In the genomic region with DNA sequence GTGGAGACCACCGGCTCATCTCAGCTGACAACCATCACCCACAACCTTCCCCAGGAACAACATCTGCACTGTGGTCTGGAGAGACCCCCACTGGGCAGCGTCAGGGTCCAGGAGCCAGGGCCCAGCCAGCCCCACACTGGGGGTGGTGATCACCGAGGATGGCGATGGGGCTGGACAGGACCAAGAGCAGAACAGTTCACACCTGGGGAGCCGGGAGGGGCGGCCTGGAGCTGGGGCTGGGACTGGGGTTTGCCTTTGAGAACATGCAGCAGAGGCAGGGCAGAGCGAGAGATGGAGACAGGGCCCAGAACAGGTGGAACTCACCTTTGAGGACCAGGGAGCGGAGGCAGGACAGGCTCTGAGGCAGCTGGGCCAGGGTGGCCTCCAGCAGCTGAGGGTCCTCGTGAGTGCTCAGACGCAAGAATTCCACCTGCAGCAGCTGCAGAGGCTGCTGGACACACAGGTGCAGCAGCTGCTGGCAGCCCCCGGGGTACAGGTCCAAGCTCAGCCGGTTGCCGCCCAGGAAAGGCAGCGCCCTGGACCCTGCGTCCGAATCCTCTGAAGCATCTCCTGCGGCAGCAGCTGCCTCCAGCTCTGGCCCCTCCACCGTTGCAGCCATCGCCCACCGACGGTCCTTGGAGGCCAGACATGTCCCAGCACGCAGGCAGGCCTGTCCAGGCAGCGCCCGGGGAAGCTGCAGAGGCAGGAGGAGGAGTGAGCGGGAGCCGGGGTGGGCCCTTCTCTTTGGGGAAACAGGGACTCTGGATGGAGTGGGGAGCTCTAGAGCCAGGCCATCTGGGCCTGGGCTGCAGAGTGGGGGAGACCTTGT, we compare ENCODE assay signal across 9 cellular contexts. TPM values are rescaled to one million over a fixed set of nuclear protein-coding genes. Genes with fewer than 3 reads are reported as not detected.
DNase-seq lines count a peak whose midpoint lies in the region; ATAC-seq, FAIRE-seq and TF ChIP-seq lines count a peak whose summit lies in the region.
"Had no signal": no experiment of that assay in that cellular context is flagged by ENCODE, and none has a peak within 500 bp of the region (broad histone marks: within the 10 kb centered on the region; RNA-seq: fewer than 3 reads in every experiment).

No MANE protein-coding gene starts in this region.

- peak overlapping the region; percentile 86 for H3K4me2 ChIP-seq in KMS-11

- H3K4me3 ChIP-seq in KMS-11 (IDR thresholded peaks at IDR 0.05; ENCODE audit: insufficient read depth, low read depth, low read length), result no peak overlapping the region
- H3K4me3 ChIP-seq in astrocyte of the spinal cord (ENCODE audit: low read depth, low read length), result peak overlapping the region; percentile 57
- peak overlapping the region; percentile 59 to 74 for H3K4me3 ChIP-seq in muscle layer of duodenum (ENCODE audit: low read depth in 1 of 2, low read length in 2 of 2)

- H2AFZ ChIP-seq in KMS-11 (ENCODE audit: low read depth), result no peak overlapping the region

- in situ Hi-C loops in astrocyte of the spinal cord (cut with HindIII; ENCODE audit: low sequenced_read_pairs), result no loop called here

- H3K9ac ChIP-seq in KMS-11, result no peak overlapping the region

- no peaks in the 10 kb centered on the region for H3K36me3 ChIP-seq in KMS-11 (ENCODE audit: insufficient read depth)
- peaks cover 0 to 30% of the 10 kb centered on the region in 2 donors for H3K36me3 ChIP-seq in muscle layer of duodenum (ENCODE audit: control insufficient read depth in 1 of 2, insufficient read depth in 2 of 2, low read length in 2 of 2)

- DNase-seq in astrocyte of the spinal cord (ENCODE audit: low read depth, low spot score), result no peak
- DNase-seq in frontal cortex (ENCODE audit: low spot score in 2 of 2), result no peak
- DNase-seq in NCI-H446 treated with DMSO at 0.1 percent for 48 hours (lab: John Stamatoyannopoulos, UW), result no peak
- no peak for DNase-seq in cardiac septum (ENCODE audit: low spot score)

- no peaks in the 10 kb centered on the region for H4K20me1 ChIP-seq in KMS-11 (ENCODE audit: insufficient read depth)

- H3K27me3 ChIP-seq in KMS-11 (ENCODE audit: insufficient read depth, low read depth) (no peaks in the 10 kb centered on the region), muscle layer of duodenum (ENCODE audit: low read depth, low read length) (no peaks in the 10 kb centered on the region)

- H3K27ac ChIP-seq in C4-2B, result peak overlapping the region; percentile 84
- H3K27ac ChIP-seq in KMS-11, result no peak overlapping the region
- H3K27ac ChIP-seq in muscle layer of duodenum (ENCODE audit: low read length), result no peak overlapping the region

- FAIRE-seq in frontal cortex (lab: Jason Lieb, UNC), result no peak

- peaks cover 23% of the 10 kb centered on the region for H3K4me1 ChIP-seq in KMS-11 (ENCODE audit: low read depth, poor library complexity, severe bottlenecking)
- H3K4me1 ChIP-seq in muscle layer of duodenum (ENCODE audit: control insufficient read depth in 1 of 2, insufficient read depth in 2 of 2, low read length in 2 of 2), result peaks cover 4 to 21% of the 10 kb centered on the region in 2 donors

- TF ChIP-seq CTCF in C4-2B (conservative IDR thresholded peaks at IDR 0.05) (no peak), KMS-11 (conservative IDR thresholded peaks at IDR 0.05; ENCODE audit: low read depth, low read length) (no peak), astrocyte of the spinal cord (IDR thresholded peaks at IDR 0.05; ENCODE audit: low read depth, low read length) (no peak)

- H3K79me2 ChIP-seq in KMS-11 (ENCODE audit: insufficient read depth, low read depth), result peaks cover 17% of the 10 kb centered on the region; the same call in 1 of the 2 replicates

- H3K9me3 ChIP-seq in muscle layer of duodenum (ENCODE audit: control insufficient read depth in 1 of 2, low read length in 2 of 2), result no peaks in the 10 kb centered on the region

- no peak for ATAC-seq in HG03025 (IDR thresholded peaks at IDR 0.05; ENCODE audit: low FRiP score, unreplicated experiment)

- intact Hi-C loops in cardiac septum (cut with DNase I), result no loop called here

RNA-seq across cellular contexts. Expression of gene PIDD1, which starts 1.0 kb away (rescaled TPM):
- total RNA-seq in frontal cortex (5.7 TPM), cardiac septum (12.1 TPM)

RNA-seq across cellular contexts. Expression of gene RPLP2, which starts 5.8 kb away (rescaled TPM):
- total RNA-seq in frontal cortex, result 210 TPM
- total RNA-seq in cardiac septum, result 781 TPM

RNA-seq across cellular contexts. Expression of gene SLC25A22, which starts 5.9 kb away (rescaled TPM):
- total RNA-seq in frontal cortex (14.7 TPM), cardiac septum (4.7 TPM)

RNA-seq across cellular contexts. Expression of gene CEND1, which starts 14.1 kb away (rescaled TPM):
- total RNA-seq in frontal cortex (7.3 TPM), cardiac septum (0.65 TPM)
- total RNA-seq: liver had no signal

RNA-seq across cellular contexts. Expression of gene PNPLA2, which starts 14.7 kb away (rescaled TPM):
- total RNA-seq in frontal cortex, result 5.3 TPM
- total RNA-seq in cardiac septum, result 209 TPM
